10 cellular contexts compared by ENCODE assay signal in genomic region chr19:18593367-18594095, GRCh38. TPM values are rescaled to one million over a fixed set of nuclear protein-coding genes. Genes with fewer than 3 reads are reported as not detected.
DNase-seq lines count a peak whose midpoint lies in the region; ATAC-seq and TF ChIP-seq lines count a peak whose summit lies in the region.
"Had no signal": no experiment of that assay in that cellular context is flagged by ENCODE, and none has a peak within 500 bp of the region (broad histone marks: within the 10 kb centered on the region; RNA-seq: fewer than 3 reads in every experiment).

No MANE protein-coding gene starts in this region.

- in situ Hi-C loops in astrocyte of the spinal cord (cut with HindIII; ENCODE audit: low sequenced_read_pairs) = no loop called here

- H3K9me3 Mint-ChIP-seq in mesothelial cell of epicardium = no peaks in the 10 kb centered on the region

- no peak overlapping the region for H3K27ac Mint-ChIP-seq in mesothelial cell of epicardium

- DNase-seq in BE2C = no peak
- peak; percentile 88 for DNase-seq in H7
- no peak for DNase-seq in astrocyte of the spinal cord (ENCODE audit: low read depth, low spot score)
- DNase-seq in mesothelial cell of epicardium (ENCODE audit: low spot score in 2 of 2, unreplicated experiment in 2 of 2) = no peak
- DNase-seq in HPDE6-E6E7 (ENCODE audit: extremely low spot score) = no peak
- DNase-seq in H4 (ENCODE audit: low spot score) = no peak
- DNase-seq in NCI-H2107 (lab: John Stamatoyannopoulos, UW) = no peak
- DNase-seq: NCI-H187 treated with DMSO at 0.1 percent for 48 hours had no signal

- H3K4me3 ChIP-seq in BE2C (ENCODE audit: low read depth, low read length) (0 out of 2 replicates have a peak overlapping the region, but pooled peaks have one; percentile 34), H7 (ENCODE audit: insufficient read depth, low read depth, low read length) (peak overlapping the region; percentile 47), astrocyte of the spinal cord (ENCODE audit: low read depth, low read length) (peak overlapping the region; percentile 7)

- peaks cover 21% of the 10 kb centered on the region for H3K27me3 Mint-ChIP-seq in mesothelial cell of epicardium (ENCODE audit: low read depth)

- H3K36me3 Mint-ChIP-seq in mesothelial cell of epicardium = peaks cover 2% of the 10 kb centered on the region

- no peaks in the 10 kb centered on the region for H3K36me3 ChIP-seq in BE2C
- peaks cover 2% of the 10 kb centered on the region; the same call in 1 of the 2 replicates for H3K36me3 ChIP-seq in H7 (replicated peaks; ENCODE audit: control insufficient read depth, insufficient read depth, low read length)

- ATAC-seq in HG02981 (IDR thresholded peaks at IDR 0.05; ENCODE audit: unreplicated experiment) = no peak

- H3K9me3 ChIP-seq in BE2C = no peaks in the 10 kb centered on the region

- H3K4me3 Mint-ChIP-seq in mesothelial cell of epicardium = peak overlapping the region; percentile 56

- no peak for TF ChIP-seq CTCF in BE2C (IDR thresholded peaks at IDR 0.05; ENCODE audit: low read depth, low read length)
- TF ChIP-seq CTCF in astrocyte of the spinal cord (IDR thresholded peaks at IDR 0.05; ENCODE audit: low read depth, low read length) = no peak
- no peak for TF ChIP-seq CTCF in mesothelial cell of epicardium (IDR thresholded peaks at IDR 0.05; ENCODE audit: unreplicated experiment)

- peaks cover 22% of the 10 kb centered on the region for H3K4me1 ChIP-seq in BE2C

- H3K4me1 Mint-ChIP-seq in mesothelial cell of epicardium = peaks cover 28% of the 10 kb centered on the region

- no peaks in the 10 kb centered on the region for H3K27me3 ChIP-seq in BE2C
- H3K27me3 ChIP-seq in H7 (ENCODE audit: control insufficient read depth, insufficient read depth, low read length) = 0 out of 2 replicates have a peak, but pooled peaks cover under 1% of the 10 kb centered on the region

RNA-seq across cellular contexts. Expression of gene REX1BD, which starts 4.9 kb away (rescaled TPM):
- polyA plus RNA-seq in BE2C (2012; ENCODE audit: insufficient read depth, insufficient read length, low read depth) = 178 TPM
- total RNA-seq in H7 (2014; rRNA removed; shearing (Covaris generic)) = 117 TPM in 2 replicates
- total RNA-seq in mesothelial cell of epicardium = 56.5 to 58.8 TPM (median 58.3 TPM) in 3 replicates
- 107 and 159 TPM in 2 replicates for total RNA-seq in H4 (2014; rRNA removed; shearing (Covaris generic))

RNA-seq across cellular contexts. Expression of gene CRLF1, which starts 13.1 kb away (rescaled TPM):
- 8.4 TPM for polyA plus RNA-seq in BE2C (2012; ENCODE audit: insufficient read depth, insufficient read length, low read depth)
- total RNA-seq in H7 (2014; rRNA removed; shearing (Covaris generic)) = 47.4 and 52.8 TPM in 2 replicates
- 0.89 to 2.0 TPM (median 1.0 TPM) in 3 replicates for total RNA-seq in mesothelial cell of epicardium
- total RNA-seq in H4 (2014; rRNA removed; shearing (Covaris generic)) = 19.4 and 35.4 TPM in 2 replicates
- total RNA-seq: pulmonary artery endothelial cell had no signal

RNA-seq across cellular contexts. Expression of gene TMEM59L, which starts 19.1 kb away (rescaled TPM):
- polyA plus RNA-seq in BE2C (2012; ENCODE audit: insufficient read depth, insufficient read length, low read depth) = 69.1 TPM
- total RNA-seq in H7 (2014; rRNA removed; shearing (Covaris generic)) = 1.8 and 3.5 TPM in 2 replicates
- total RNA-seq in mesothelial cell of epicardium = 4.9 to 6.4 TPM (median 4.9 TPM) in 3 replicates
- 1.2 and 3.2 TPM in 2 replicates for total RNA-seq in H4 (2014; rRNA removed; shearing (Covaris generic))

RNA-seq across cellular contexts. Expression of gene UBA52, which starts 21.9 kb away (rescaled TPM):
- polyA plus RNA-seq in BE2C (2012; ENCODE audit: insufficient read depth, insufficient read length, low read depth) = 2,272 TPM
- total RNA-seq in H7 (2014; rRNA removed; shearing (Covaris generic)) = 1,268 and 1,295 TPM in 2 replicates
- total RNA-seq in mesothelial cell of epicardium = 846 to 875 TPM (median 857 TPM) in 3 replicates
- total RNA-seq in H4 (2014; rRNA removed; shearing (Covaris generic)) = 2,104 and 2,108 TPM in 2 replicates

RNA-seq across cellular contexts. Expression of gene KXD1, which starts 35.9 kb away (rescaled TPM):
- polyA plus RNA-seq in BE2C (2012; ENCODE audit: insufficient read depth, insufficient read length, low read depth) = 231 TPM
- 190 and 202 TPM in 2 replicates for total RNA-seq in H7 (2014; rRNA removed; shearing (Covaris generic))
- total RNA-seq in mesothelial cell of epicardium = 79.7 to 82.2 TPM (median 80.3 TPM) in 3 replicates
- 139 and 150 TPM in 2 replicates for total RNA-seq in H4 (2014; rRNA removed; shearing (Covaris generic))
